ENCODE assay signal across 2 cellular contexts in the genomic region with DNA sequence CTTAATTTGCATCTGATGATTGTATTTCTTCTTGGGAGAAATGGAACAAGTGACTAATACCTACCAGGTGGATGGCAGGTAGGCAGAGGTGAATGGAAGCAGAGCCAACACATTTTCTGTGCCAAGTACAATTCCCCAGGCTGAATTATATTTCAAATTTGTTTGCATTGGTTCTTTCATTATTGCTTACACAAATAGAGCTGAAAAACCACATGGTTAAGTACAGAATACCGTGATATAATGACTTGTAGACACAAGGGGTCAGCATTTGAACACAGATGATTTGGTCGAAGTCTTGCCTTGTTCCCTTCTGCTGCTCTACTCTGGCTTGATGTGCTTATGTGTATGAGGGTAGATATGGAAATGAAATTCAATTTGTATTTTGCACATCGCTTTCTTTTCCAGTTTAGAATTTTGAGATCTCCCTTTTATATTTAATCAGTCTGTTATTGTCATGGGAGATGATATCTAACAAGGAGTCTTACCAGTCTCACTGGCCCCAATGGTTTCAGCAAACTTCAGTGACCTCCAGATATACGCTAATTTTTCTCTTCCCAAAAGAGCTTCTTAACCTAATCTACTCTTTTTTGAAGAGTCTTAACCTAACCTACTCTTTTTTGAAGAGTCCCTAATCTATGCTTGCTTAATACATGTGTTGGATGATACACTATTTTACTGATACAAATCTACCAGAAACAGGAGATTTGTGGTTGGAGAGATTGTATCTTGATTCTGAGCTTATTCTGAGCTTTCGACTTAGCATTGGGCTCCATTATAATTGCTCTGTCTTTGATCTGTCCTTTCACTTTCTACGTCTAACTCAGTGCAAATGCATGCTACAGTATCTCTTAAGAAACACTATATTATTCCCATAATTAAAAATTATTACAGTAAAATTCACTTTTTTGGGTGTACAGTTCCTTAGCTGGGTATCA.
A peak's percentile ranks its signal among the peaks of the same experiment; 100 is the strongest.
TF ChIP-seq lines count a peak whose summit lies in the region.

No MANE protein-coding gene starts in this region.

TF ChIP-seq in HEK293, 187 proteins besides CTCF, POLR2A, EP300 and RAD21:
- TF ChIP-seq, protein P1, sequence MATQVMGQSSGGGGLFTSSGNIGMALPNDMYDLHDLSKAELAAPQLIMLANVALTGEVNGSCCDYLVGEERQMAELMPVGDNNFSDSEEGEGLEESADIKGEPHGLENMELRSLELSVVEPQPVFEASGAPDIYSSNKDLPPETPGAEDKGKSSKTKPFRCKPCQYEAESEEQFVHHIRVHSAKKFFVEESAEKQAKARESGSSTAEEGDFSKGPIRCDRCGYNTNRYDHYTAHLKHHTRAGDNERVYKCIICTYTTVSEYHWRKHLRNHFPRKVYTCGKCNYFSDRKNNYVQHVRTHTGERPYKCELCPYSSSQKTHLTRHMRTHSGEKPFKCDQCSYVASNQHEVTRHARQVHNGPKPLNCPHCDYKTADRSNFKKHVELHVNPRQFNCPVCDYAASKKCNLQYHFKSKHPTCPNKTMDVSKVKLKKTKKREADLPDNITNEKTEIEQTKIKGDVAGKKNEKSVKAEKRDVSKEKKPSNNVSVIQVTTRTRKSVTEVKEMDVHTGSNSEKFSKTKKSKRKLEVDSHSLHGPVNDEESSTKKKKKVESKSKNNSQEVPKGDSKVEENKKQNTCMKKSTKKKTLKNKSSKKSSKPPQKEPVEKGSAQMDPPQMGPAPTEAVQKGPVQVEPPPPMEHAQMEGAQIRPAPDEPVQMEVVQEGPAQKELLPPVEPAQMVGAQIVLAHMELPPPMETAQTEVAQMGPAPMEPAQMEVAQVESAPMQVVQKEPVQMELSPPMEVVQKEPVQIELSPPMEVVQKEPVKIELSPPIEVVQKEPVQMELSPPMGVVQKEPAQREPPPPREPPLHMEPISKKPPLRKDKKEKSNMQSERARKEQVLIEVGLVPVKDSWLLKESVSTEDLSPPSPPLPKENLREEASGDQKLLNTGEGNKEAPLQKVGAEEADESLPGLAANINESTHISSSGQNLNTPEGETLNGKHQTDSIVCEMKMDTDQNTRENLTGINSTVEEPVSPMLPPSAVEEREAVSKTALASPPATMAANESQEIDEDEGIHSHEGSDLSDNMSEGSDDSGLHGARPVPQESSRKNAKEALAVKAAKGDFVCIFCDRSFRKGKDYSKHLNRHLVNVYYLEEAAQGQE (tag by site-specific recombination; IDR thresholded peaks at IDR 0.05), result no peak
- TF ChIP-seq ZNF610 (tag by site-specific recombination; IDR thresholded peaks at IDR 0.05; ENCODE audit: borderline replicate concordance), result no peak
- TF ChIP-seq ZNF660 (tag by site-specific recombination; IDR thresholded peaks at IDR 0.05), result 0 out of 2 replicates have a peak, but pooled peaks have one; percentile 23
- no peak for TF ChIP-seq ZNF274 (IDR thresholded peaks at IDR 0.05; ENCODE audit: low read length)
- no peak for TF ChIP-seq ZNF274 (tag by site-specific recombination; IDR thresholded peaks at IDR 0.05; ENCODE audit: borderline replicate concordance)
- no peak for TF ChIP-seq ZNF843 (tag by site-specific recombination; IDR thresholded peaks at IDR 0.05)
- TF ChIP-seq ZNF654 (tag by site-specific recombination; IDR thresholded peaks at IDR 0.05; ENCODE audit: low read depth), result peak; percentile 84
- TF ChIP-seq, protein P2, sequence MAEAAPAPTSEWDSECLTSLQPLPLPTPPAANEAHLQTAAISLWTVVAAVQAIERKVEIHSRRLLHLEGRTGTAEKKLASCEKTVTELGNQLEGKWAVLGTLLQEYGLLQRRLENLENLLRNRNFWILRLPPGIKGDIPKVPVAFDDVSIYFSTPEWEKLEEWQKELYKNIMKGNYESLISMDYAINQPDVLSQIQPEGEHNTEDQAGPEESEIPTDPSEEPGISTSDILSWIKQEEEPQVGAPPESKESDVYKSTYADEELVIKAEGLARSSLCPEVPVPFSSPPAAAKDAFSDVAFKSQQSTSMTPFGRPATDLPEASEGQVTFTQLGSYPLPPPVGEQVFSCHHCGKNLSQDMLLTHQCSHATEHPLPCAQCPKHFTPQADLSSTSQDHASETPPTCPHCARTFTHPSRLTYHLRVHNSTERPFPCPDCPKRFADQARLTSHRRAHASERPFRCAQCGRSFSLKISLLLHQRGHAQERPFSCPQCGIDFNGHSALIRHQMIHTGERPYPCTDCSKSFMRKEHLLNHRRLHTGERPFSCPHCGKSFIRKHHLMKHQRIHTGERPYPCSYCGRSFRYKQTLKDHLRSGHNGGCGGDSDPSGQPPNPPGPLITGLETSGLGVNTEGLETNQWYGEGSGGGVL (tag by site-specific recombination; IDR thresholded peaks at IDR 0.05), result no peak
- no peak for TF ChIP-seq ZNF155 (tag by site-specific recombination; IDR thresholded peaks at IDR 0.05)
- no peak for TF ChIP-seq IKZF3 (tag by site-specific recombination; IDR thresholded peaks at IDR 0.05)
- TF ChIP-seq, protein P3, sequence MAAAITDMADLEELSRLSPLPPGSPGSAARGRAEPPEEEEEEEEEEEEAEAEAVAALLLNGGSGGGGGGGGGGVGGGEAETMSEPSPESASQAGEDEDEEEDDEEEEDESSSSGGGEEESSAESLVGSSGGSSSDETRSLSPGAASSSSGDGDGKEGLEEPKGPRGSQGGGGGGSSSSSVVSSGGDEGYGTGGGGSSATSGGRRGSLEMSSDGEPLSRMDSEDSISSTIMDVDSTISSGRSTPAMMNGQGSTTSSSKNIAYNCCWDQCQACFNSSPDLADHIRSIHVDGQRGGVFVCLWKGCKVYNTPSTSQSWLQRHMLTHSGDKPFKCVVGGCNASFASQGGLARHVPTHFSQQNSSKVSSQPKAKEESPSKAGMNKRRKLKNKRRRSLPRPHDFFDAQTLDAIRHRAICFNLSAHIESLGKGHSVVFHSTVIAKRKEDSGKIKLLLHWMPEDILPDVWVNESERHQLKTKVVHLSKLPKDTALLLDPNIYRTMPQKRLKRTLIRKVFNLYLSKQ (tag by site-specific recombination; IDR thresholded peaks at IDR 0.05; ENCODE audit: borderline replicate concordance), result no peak
- TF ChIP-seq, protein P4, sequence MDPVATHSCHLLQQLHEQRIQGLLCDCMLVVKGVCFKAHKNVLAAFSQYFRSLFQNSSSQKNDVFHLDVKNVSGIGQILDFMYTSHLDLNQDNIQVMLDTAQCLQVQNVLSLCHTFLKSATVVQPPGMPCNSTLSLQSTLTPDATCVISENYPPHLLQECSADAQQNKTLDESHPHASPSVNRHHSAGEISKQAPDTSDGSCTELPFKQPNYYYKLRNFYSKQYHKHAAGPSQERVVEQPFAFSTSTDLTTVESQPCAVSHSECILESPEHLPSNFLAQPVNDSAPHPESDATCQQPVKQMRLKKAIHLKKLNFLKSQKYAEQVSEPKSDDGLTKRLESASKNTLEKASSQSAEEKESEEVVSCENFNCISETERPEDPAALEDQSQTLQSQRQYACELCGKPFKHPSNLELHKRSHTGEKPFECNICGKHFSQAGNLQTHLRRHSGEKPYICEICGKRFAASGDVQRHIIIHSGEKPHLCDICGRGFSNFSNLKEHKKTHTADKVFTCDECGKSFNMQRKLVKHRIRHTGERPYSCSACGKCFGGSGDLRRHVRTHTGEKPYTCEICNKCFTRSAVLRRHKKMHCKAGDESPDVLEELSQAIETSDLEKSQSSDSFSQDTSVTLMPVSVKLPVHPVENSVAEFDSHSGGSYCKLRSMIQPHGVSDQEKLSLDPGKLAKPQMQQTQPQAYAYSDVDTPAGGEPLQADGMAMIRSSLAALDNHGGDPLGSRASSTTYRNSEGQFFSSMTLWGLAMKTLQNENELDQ (tag by site-specific recombination; IDR thresholded peaks at IDR 0.05; ENCODE audit: low read depth), result no peak
- TF ChIP-seq ZNF239 (tag by site-specific recombination; IDR thresholded peaks at IDR 0.05), result no peak

TF ChIP-seq in H1, 55 proteins besides CTCF, POLR2A, EP300 and RAD21 (continued from another document):
- no peak for TF ChIP-seq CEBPB (IDR thresholded peaks at IDR 0.05; ENCODE audit: low read depth, low read length)
- TF ChIP-seq EZH2 (IDR thresholded peaks at IDR 0.05; ENCODE audit: low read depth, low read length, severe bottlenecking), result no peak
- no peak for TF ChIP-seq SRF (IDR thresholded peaks at IDR 0.05; ENCODE audit: low read depth, low read length)
